Comparison of ENCODE assay signal across 10 cellular contexts in genomic region chr22:42946551-42947198, GRCh38.
DNase-seq lines count a peak whose midpoint lies in the region; ATAC-seq and TF ChIP-seq lines count a peak whose summit lies in the region.
"Had no signal": no experiment of that assay in that cellular context is flagged by ENCODE, and none has a peak within 500 bp of the region (broad histone marks: within the 10 kb centered on the region; RNA-seq: fewer than 3 reads in every experiment).

No MANE protein-coding gene starts in this region.

- no peaks in the 10 kb centered on the region for H3K9me3 ChIP-seq in left ventricle myocardium inferior (replicated peaks)
- no peaks in the 10 kb centered on the region for H3K9me3 ChIP-seq in body of pancreas

- H3K36me3 Mint-ChIP-seq in mesothelial cell of epicardium (no peaks in the 10 kb centered on the region), type B pancreatic cell (peaks cover 9% of the 10 kb centered on the region)

- no peaks in the 10 kb centered on the region for H3K27me3 ChIP-seq in left ventricle myocardium inferior (ENCODE audit: low read depth)
- H3K27me3 ChIP-seq in body of pancreas: no peaks in the 10 kb centered on the region

- H3K9me3 Mint-ChIP-seq in mesothelial cell of epicardium: no peaks in the 10 kb centered on the region
- peaks cover 5% of the 10 kb centered on the region for H3K9me3 Mint-ChIP-seq in type B pancreatic cell

- H3K27ac ChIP-seq in left ventricle myocardium inferior (replicated peaks) (peak overlapping the region; percentile 95), body of pancreas (peak overlapping the region; percentile 55 to 77 (median 71))

- no peak overlapping the region for H3K4me3 Mint-ChIP-seq in mesothelial cell of epicardium
- H3K4me3 Mint-ChIP-seq in type B pancreatic cell: peak overlapping the region; percentile 55

- H3K36me3 ChIP-seq in left ventricle myocardium inferior (no peaks in the 10 kb centered on the region), body of pancreas (replicated peaks in 1 of 2; ENCODE audit: insufficient read depth in 1 of 2, low read depth in 2 of 2) (no peaks in the 10 kb centered on the region)

- peaks cover 98% of the 10 kb centered on the region for H3K4me1 ChIP-seq in left ventricle myocardium inferior
- H3K4me1 ChIP-seq in body of pancreas: peaks cover 69% of the 10 kb centered on the region

- ATAC-seq in Right ventricle myocardium superior (ENCODE audit: poor library complexity) (no peak), body of pancreas (no peak), HG03280 (IDR thresholded peaks at IDR 0.05; ENCODE audit: unreplicated experiment) (no peak)

- WGBS in body of pancreas, 2 donors: 77 to 86% methylated on average over 15 to 16 of the region's 16 CpGs

- H3K27ac Mint-ChIP-seq in mesothelial cell of epicardium: peak overlapping the region; percentile 87
- peak overlapping the region; percentile 66 for H3K27ac Mint-ChIP-seq in type B pancreatic cell

- intact Hi-C loops in left ventricle myocardium inferior (cut with micrococcal nuclease) (no loop called here), Right ventricle myocardium superior (cut with DNase I) (no loop called here), body of pancreas (cut with DNase I) (loop anchor here (10.0 kb wide), 1 partner anchor 58 kb away; no protein-coding TSS in a partner anchor)

- no peak overlapping the region for H3K4me3 ChIP-seq in left ventricle myocardium inferior
- H3K4me3 ChIP-seq in body of pancreas: no peak overlapping the region

- DNase-seq in left ventricle myocardium inferior (no peak), Right ventricle myocardium superior (no peak), body of pancreas (no peak), mesothelial cell of epicardium (ENCODE audit: low spot score in 2 of 2, unreplicated experiment in 2 of 2) (no peak), type B pancreatic cell (ENCODE audit: extremely low spot score, unreplicated experiment) (no peak), OCI-M1 (lab: John Stamatoyannopoulos, UW) (no peak)
- no peak for DNase-seq in effector CD4-positive, alpha-beta T cell
- DNase-seq: activated CD4-positive, CD25-positive, alpha-beta regulatory T cell treated with anti-CD3 and anti-CD28 coated beads, Interleukin-2, amount 50 U/mL, for 72 hours; activated gamma-delta T cell treated with Interleukin-2 at 50 U/mL for 16 hours had no signal

- no peak for TF ChIP-seq CTCF in left ventricle myocardium inferior (IDR thresholded peaks at IDR 0.05; ENCODE audit: borderline replicate concordance)
- no peak for TF ChIP-seq CTCF in body of pancreas (IDR thresholded peaks at IDR 0.05)
- TF ChIP-seq CTCF in mesothelial cell of epicardium (IDR thresholded peaks at IDR 0.05; ENCODE audit: unreplicated experiment): no peak
- TF ChIP-seq CTCF in type B pancreatic cell (conservative IDR thresholded peaks at IDR 0.05): no peak

- no peak for TF ChIP-seq POLR2A in body of pancreas (IDR thresholded peaks at IDR 0.05)

- H3K27me3 Mint-ChIP-seq in mesothelial cell of epicardium (ENCODE audit: low read depth) (no peaks in the 10 kb centered on the region), type B pancreatic cell (no peaks in the 10 kb centered on the region)

- peaks cover 60% of the 10 kb centered on the region for H3K4me1 Mint-ChIP-seq in mesothelial cell of epicardium
- peaks cover 59% of the 10 kb centered on the region for H3K4me1 Mint-ChIP-seq in type B pancreatic cell (ENCODE audit: unreplicated experiment)
